In genomic region chr1:163174524-163175437, GRCh38 we compare ENCODE assay signal across 9 cellular contexts. TPM values are rescaled to one million over a fixed set of nuclear protein-coding genes. Genes with fewer than 3 reads are reported as not detected.
A peak's percentile ranks its signal among the peaks of the same experiment; 100 is the strongest.
DNase-seq lines count a peak whose midpoint lies in the region; ATAC-seq and TF ChIP-seq lines count a peak whose summit lies in the region.
"Had no signal": no experiment of that assay in that cellular context is flagged by ENCODE, and none has a peak within 500 bp of the region (broad histone marks: within the 10 kb centered on the region; RNA-seq: fewer than 3 reads in every experiment).

No MANE protein-coding gene starts in this region.

- no peak for TF ChIP-seq POLR2A in spleen (IDR thresholded peaks at IDR 0.05)

- intact Hi-C loops in spleen (cut with DNase I; ENCODE audit: low total_unique reads): loop anchor here (10.0 kb wide), 2 partner anchors 100 to 320 kb away; no protein-coding TSS in a partner anchor

- no peak overlapping the region for H3K27ac ChIP-seq in spleen

- H3K4me3 ChIP-seq in astrocyte of the cerebellum (ENCODE audit: low read depth, low read length) (no peak overlapping the region), spleen (no peak overlapping the region)

- peak; percentile 36 for DNase-seq in activated CD4-positive, CD25-positive, alpha-beta regulatory T cell treated with anti-CD3 and anti-CD28 coated beads, Interleukin-2, amount 50 U/mL, for 72 hours
- DNase-seq in MV-4-11 (lab: John Stamatoyannopoulos, UW) (peak; percentile 23), SK-MEL-5 (ENCODE audit: low read depth, low spot score) (peak; percentile 64), astrocyte of the cerebellum (ENCODE audit: low read depth) (peak; percentile 44), iPS DF 19.7 (ENCODE audit: low read depth, low spot score) (peak; percentile 9), spleen (peak; percentile 72)

- H3K9me3 ChIP-seq in spleen: no peaks in the 10 kb centered on the region

- H3K27me3 ChIP-seq in spleen (replicated peaks in 1 of 7): peaks cover 0 to 10% (median 0%) of the 10 kb centered on the region in 7 donors

- WGBS in spleen, 5 donors: 46 to 51% (median 49%) methylated on average over 18 of the region's 18 CpGs

- in situ Hi-C loops in SK-MEL-5 (cut with HindIII; ENCODE audit: low pct_unique_long_range_greater_than_20kb, low sequenced_read_pairs): no loop called here
- in situ Hi-C loops in astrocyte of the cerebellum (cut with HindIII; ENCODE audit: low sequenced_read_pairs): loop anchor here (5.0 to 25.0 kb wide), 2 partner anchors 102 to 287 kb away; no protein-coding TSS in a partner anchor

- peaks cover 0 to 11% (median 0%) of the 10 kb centered on the region in 6 donors for H3K4me1 ChIP-seq in spleen

- ATAC-seq in activated CD4-positive, CD25-positive, alpha-beta regulatory T cell treated with anti-CD3 and anti-CD28 coated beads, Interleukin-2, amount 50 U/mL, for 24 hours: no peak
- no peak for ATAC-seq in HG03135 (IDR thresholded peaks at IDR 0.05; ENCODE audit: unreplicated experiment)
- ATAC-seq: effector memory CD8-positive, alpha-beta T cell had no signal

- TF ChIP-seq CTCF in astrocyte of the cerebellum (IDR thresholded peaks at IDR 0.05; ENCODE audit: low read depth, low read length, missing control alignments) (peak; percentile 88), spleen (IDR thresholded peaks at IDR 0.05 in 8 of 11, conservative IDR thresholded peaks at IDR 0.05 in 3 of 11) (peak; percentile 28 to 82 (median 67))

- H3K36me3 ChIP-seq in spleen: no peaks in the 10 kb centered on the region

RNA-seq across cellular contexts. Expression of gene RGS5, which starts 27.9 kb away (rescaled TPM):
- 1.3 and 1.7 TPM in 2 replicates for total RNA-seq in SK-MEL-5 (2014; rRNA removed; shearing (Covaris generic))
- 0.19 and 1.7 TPM in 2 replicates for polyA plus RNA-seq in SK-MEL-5 (2015; cell fraction: cytosol; rRNA removed)
- polyA plus RNA-seq in SK-MEL-5 (2015; cell fraction: nucleus; rRNA removed): 4.8 and 15.8 TPM in 2 replicates
- total RNA-seq in spleen: 100 to 1,000 TPM in 1 of 7 donors, 10 to 100 TPM in 5, 1 to 10 TPM in 1; 8.6 to 150 (median 32.4) TPM
- polyA plus RNA-seq in spleen: 1 to 10 TPM; 3.1 to 10.0 (median 6.5) TPM

Comparison
In these comparisons a context has a peak if more than half of its experiments do, and no peak if none do; other contexts are left out.
1. DNase-seq: peak in every context shown above with its lines; median percentile 72 in spleen; 64 in SK-MEL-5; 44 in astrocyte of the cerebellum; 36 in activated CD4-positive, CD25-positive, alpha-beta regulatory T cell treated with anti-CD3 and anti-CD28 coated beads, Interleukin-2, amount 50 U/mL, for 72 hours; 23 in MV-4-11; 9 in iPS DF 19.7.